ENCODE assay signal across 8 cellular contexts in genomic region chr9:129174724-129175514, GRCh38. TPM values are rescaled to one million over a fixed set of nuclear protein-coding genes. Genes with fewer than 3 reads are reported as not detected.
DNase-seq lines count a peak whose midpoint lies in the region; ATAC-seq and TF ChIP-seq lines count a peak whose summit lies in the region.

No MANE protein-coding gene starts in this region.

- intact Hi-C loops in cardiac septum (cut with DNase I): loop anchor here (1.0 to 2.0 kb wide), 6 partner anchors 35 to 436 kb away; no protein-coding TSS in a partner anchor

- peak; percentile 89 for DNase-seq in AG20443 (ENCODE audit: low spot score)
- peak; percentile 63 for DNase-seq in GM20000 (ENCODE audit: low spot score)
- DNase-seq in OCI-M1 (lab: John Stamatoyannopoulos, UW): peak; percentile 70
- peak; percentile 95 for DNase-seq in amniotic epithelial cell (ENCODE audit: low read depth)
- peak; percentile 90 for DNase-seq in cardiac septum (ENCODE audit: low spot score)
- DNase-seq in occipital lobe (lab: John Stamatoyannopoulos, UW): peak; percentile 61

- ATAC-seq in GM19328 (IDR thresholded peaks at IDR 0.05; ENCODE audit: unreplicated experiment) (no peak), HG03520 (IDR thresholded peaks at IDR 0.05; ENCODE audit: unreplicated experiment) (no peak)

- no peak for TF ChIP-seq CTCF in GM20000 (IDR thresholded peaks at IDR 0.05; ENCODE audit: extremely low read depth, missing control alignments)

RNA-seq across cellular contexts. Expression of gene IER5L, which starts 3.1 kb away (rescaled TPM):
- total RNA-seq in cardiac septum (12.6 TPM), occipital lobe (44.3 TPM)
